ENCODE assay signal across 8 cellular contexts in genomic region chr7:45573636-45574470, GRCh38. TPM values are rescaled to one million over a fixed set of nuclear protein-coding genes. Genes with fewer than 3 reads are reported as not detected.
DNase-seq lines count a peak whose midpoint lies in the region; ATAC-seq and TF ChIP-seq lines count a peak whose summit lies in the region.

TSS of gene ADCY1 (plus strand) at chr7:45574368. CDS start at chr7:45574544, 176 bp downstream.

- H2AFZ ChIP-seq in GM23248, result peak within 1 kb of the TSS; percentile 48; the same call in 1 of the 2 replicates
- H2AFZ ChIP-seq in smooth muscle cell (ENCODE audit: low read depth), result peak within 1 kb of the TSS; percentile 58

- H3K27ac ChIP-seq in GM23248 (no peak within 1 kb of the TSS), right cardiac atrium (ENCODE audit: low read length) (no peak within 1 kb of the TSS), smooth muscle cell (ENCODE audit: low read depth) (no peak within 1 kb of the TSS)

- CTCF ChIA-PET in activated CD4-positive, alpha-beta memory T cell treated with anti-CD3 and anti-CD28 coated beads, Interleukin-2, amount 10 ng/mL, durations not matched to agents 7 days and 5 days (lab: Charles Lee), result no interaction called here

- ATAC-seq in right cardiac atrium, result no peak
- ATAC-seq in GM21786 (IDR thresholded peaks at IDR 0.05; ENCODE audit: unreplicated experiment), result no peak

- no peaks in the 10 kb centered on the region for H4K20me1 ChIP-seq in GM23248 (ENCODE audit: insufficient read depth)
- H4K20me1 ChIP-seq in smooth muscle cell (ENCODE audit: low read depth), result no peaks in the 10 kb centered on the region

- POLR2A ChIA-PET in activated CD4-positive, alpha-beta memory T cell treated with anti-CD3 and anti-CD28 coated beads, Interleukin-2, amount 10 ng/mL, durations not matched to agents 7 days and 5 days (lab: Charles Lee), result no interaction called here

- no peaks in the 10 kb centered on the region for H3K9me3 Mint-ChIP-seq in activated CD4-positive, alpha-beta memory T cell treated with anti-CD3 and anti-CD28 coated beads, Interleukin-2, amount 10 ng/mL, durations not matched to agents 7 days and 5 days

- TF ChIP-seq CTCF in AG10803 (conservative IDR thresholded peaks at IDR 0.05; ENCODE audit: low read length) (no peak), smooth muscle cell (IDR thresholded peaks at IDR 0.05; ENCODE audit: borderline replicate concordance, insufficient read depth, poor library complexity, severe bottlenecking) (no peak)

- 28 to 30% methylated on average over 38 to 64 of the region's 89 CpGs for WGBS in GM23248 (ENCODE audit: low coverage in 1 of 2, low lambda C conversion rate in 2 of 2, missing lambda C conversion rate in 2 of 2), 2 experiments
- WGBS in right cardiac atrium, result 9% methylated on average over 86 of the region's 89 CpGs
- 20% methylated on average over 39 of the region's 89 CpGs for WGBS in smooth muscle cell (ENCODE audit: low lambda C conversion rate)

- H3K79me2 ChIP-seq in GM23248 (ENCODE audit: insufficient read depth) (no peaks in the 10 kb centered on the region), smooth muscle cell (ENCODE audit: low read depth) (no peaks in the 10 kb centered on the region)

- H3K4me3 ChIP-seq in AG10803 (ENCODE audit: low read length), result peak within 1 kb of the TSS; percentile 40
- H3K4me3 ChIP-seq in GM23248, result peak within 1 kb of the TSS; percentile 48
- H3K4me3 ChIP-seq in right cardiac atrium (ENCODE audit: low read length), result peak within 1 kb of the TSS; percentile 86
- peak within 1 kb of the TSS; percentile 64 for H3K4me3 ChIP-seq in smooth muscle cell

- no peak within 1 kb of the TSS for H3K27ac Mint-ChIP-seq in activated CD4-positive, alpha-beta memory T cell treated with anti-CD3 and anti-CD28 coated beads, Interleukin-2, amount 10 ng/mL, durations not matched to agents 7 days and 5 days

- in situ Hi-C loops in GM23248 (cut with MboI), result no loop called here

- H3K4me2 ChIP-seq in GM23248 (ENCODE audit: unreplicated experiment) (peak within 1 kb of the TSS; percentile 20), smooth muscle cell (peak within 1 kb of the TSS; percentile 99)

- H3K4me1 Mint-ChIP-seq in activated CD4-positive, alpha-beta memory T cell treated with anti-CD3 and anti-CD28 coated beads, Interleukin-2, amount 10 ng/mL, durations not matched to agents 7 days and 5 days, result peaks cover 6% of the 10 kb centered on the region

- peaks cover 43% of the 10 kb centered on the region for H3K27me3 Mint-ChIP-seq in activated CD4-positive, alpha-beta memory T cell treated with anti-CD3 and anti-CD28 coated beads, Interleukin-2, amount 10 ng/mL, durations not matched to agents 7 days and 5 days

- no peaks in the 10 kb centered on the region for H3K9me3 ChIP-seq in GM23248 (ENCODE audit: low read depth)
- H3K9me3 ChIP-seq in right cardiac atrium (ENCODE audit: control insufficient read depth, low read length), result no peaks in the 10 kb centered on the region
- no peaks in the 10 kb centered on the region for H3K9me3 ChIP-seq in smooth muscle cell (replicated peaks; ENCODE audit: low read depth)

- DNase-seq in AG10803 (ENCODE audit: low read depth) (no peak), GM23248 (peak; percentile 14), right cardiac atrium (peak in 2 of 3 donors; percentile 70 to 76), smooth muscle cell (lab: John Stamatoyannopoulos, UW; ENCODE audit: unreplicated experiment) (no peak), dermis blood vessel endothelial cell (no peak)
- DNase-seq in activated CD4-positive, alpha-beta memory T cell treated with anti-CD3 and anti-CD28 coated beads, Interleukin-2, amount 10 ng/mL, durations not matched to agents 7 days and 5 days, result peak; percentile 25
- DNase-seq in effector CD4-positive, alpha-beta T cell, result no peak

- no peaks in the 10 kb centered on the region for H3K9me2 ChIP-seq in GM23248 (ENCODE audit: insufficient read depth)

- H3F3A ChIP-seq in GM23248 (ENCODE audit: insufficient read depth), result no peaks in the 10 kb centered on the region
- H3F3A ChIP-seq in smooth muscle cell (ENCODE audit: low read depth), result no peaks in the 10 kb centered on the region

- H3K36me3 Mint-ChIP-seq in activated CD4-positive, alpha-beta memory T cell treated with anti-CD3 and anti-CD28 coated beads, Interleukin-2, amount 10 ng/mL, durations not matched to agents 7 days and 5 days (ENCODE audit: low read depth), result no peaks in the 10 kb centered on the region

- H3K4me1 ChIP-seq in GM23248 (ENCODE audit: insufficient read depth) (no peaks in the 10 kb centered on the region), right cardiac atrium (ENCODE audit: control insufficient read depth, insufficient read depth, low read length) (no peaks in the 10 kb centered on the region), smooth muscle cell (ENCODE audit: low read depth) (peaks cover 8% of the 10 kb centered on the region)

- peaks cover 48% of the 10 kb centered on the region for H3K27me3 ChIP-seq in GM23248 (replicated peaks; ENCODE audit: insufficient read depth)
- H3K27me3 ChIP-seq in right cardiac atrium (ENCODE audit: control insufficient read depth, insufficient read depth), result no peaks in the 10 kb centered on the region
- peaks cover 70% of the 10 kb centered on the region for H3K27me3 ChIP-seq in smooth muscle cell (ENCODE audit: low read depth)

- intact Hi-C loops in right cardiac atrium (cut with DNase I), result no loop called here

- H3K4me3 Mint-ChIP-seq in activated CD4-positive, alpha-beta memory T cell treated with anti-CD3 and anti-CD28 coated beads, Interleukin-2, amount 10 ng/mL, durations not matched to agents 7 days and 5 days, result peak within 1 kb of the TSS; percentile 55

- H3K9ac ChIP-seq in GM23248, result no peak within 1 kb of the TSS
- no peak within 1 kb of the TSS for H3K9ac ChIP-seq in smooth muscle cell (ENCODE audit: low read depth)

- no peaks in the 10 kb centered on the region for H3K36me3 ChIP-seq in GM23248 (ENCODE audit: low read depth)
- no peaks in the 10 kb centered on the region for H3K36me3 ChIP-seq in smooth muscle cell (ENCODE audit: low read depth)

RNA-seq across cellular contexts. Expression of gene ADCY1, which starts in this region (rescaled TPM):
- 0.11 TPM in 1 of 2 replicates, not detected in the other for total RNA-seq in GM23248 (2014; rRNA removed; shearing (Covaris generic))
- not detected in 2 replicates for polyA plus RNA-seq in GM23248 (2016; fragmentation: Nextera tagmentation; extraction: Ambion mirVana)
- total RNA-seq in activated CD4-positive, alpha-beta memory T cell treated with anti-CD3 and anti-CD28 coated beads, Interleukin-2, amount 10 ng/mL, durations not matched to agents 7 days and 5 days, result 1 to 10 TPM; 3.9 to 4.3 TPM
- 1 to 10 TPM; 3.0 to 5.9 (median 4.6) TPM for total RNA-seq in right cardiac atrium
- polyA plus RNA-seq in right cardiac atrium, result 2.2 TPM
- total RNA-seq in smooth muscle cell, result 0.22 and 2.5 TPM in 2 replicates
- 0.71 TPM in 1 of 2 replicates, not detected in the other for polyA plus RNA-seq in smooth muscle cell
- 0.17 and 0.93 TPM in 2 replicates for total RNA-seq in dermis blood vessel endothelial cell

Comparison
In these comparisons a context has a peak if more than half of its experiments do, and no peak if none do; other contexts are left out.
1. Peak in DNase-seq, H3K4me3 ChIP-seq and H3K4me2 ChIP-seq in GM23248; RNA of the gene not detected or under 1 TPM.
2. DNase-seq: peak in activated CD4-positive, alpha-beta memory T cell treated with anti-CD3 and anti-CD28 coated beads, Interleukin-2, amount 10 ng/mL, durations not matched to agents 7 days and 5 days (single experiment) and right cardiac atrium (2 of 3); none in AG10803 (single experiment), smooth muscle cell (single experiment), effector CD4-positive, alpha-beta T cell (single experiment) and dermis blood vessel endothelial cell (single experiment).
3. Peak in every context shown above with its lines, with median percentiles within 50 percentile points of each other: H3K4me3 ChIP-seq.